Comparison of ENCODE assay signal across 34 cellular contexts in the genomic region with DNA sequence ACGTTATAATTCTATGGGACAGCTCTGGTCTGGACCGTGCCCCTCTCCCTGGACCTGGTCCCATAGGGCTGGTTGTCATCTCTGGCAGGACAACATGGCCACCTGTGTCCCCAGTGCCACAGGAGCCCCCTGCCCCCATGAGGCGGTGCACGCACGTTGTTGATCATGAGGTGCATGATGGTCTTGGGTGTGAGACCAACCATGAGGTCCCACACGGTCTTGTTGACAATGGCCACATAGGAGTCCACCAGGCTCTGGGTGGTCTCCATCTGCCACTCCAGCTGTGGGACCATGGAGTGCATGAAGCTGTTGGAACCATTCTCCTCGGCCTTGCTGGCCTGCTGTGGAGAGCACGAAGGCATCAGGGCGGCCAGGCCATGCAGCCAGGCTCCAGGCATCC. TPM values are rescaled to one million over a fixed set of nuclear protein-coding genes. Genes with fewer than 3 reads are reported as not detected.
"Had no signal": no experiment of that assay in that cellular context is flagged by ENCODE, and none has a peak within 500 bp of the region (broad histone marks: within the 10 kb centered on the region; RNA-seq: fewer than 3 reads in every experiment).

No MANE protein-coding gene starts in this region.

- ATAC-seq: naive thymus-derived CD4-positive, alpha-beta T cell; natural killer cell; psoas muscle; right cardiac atrium; right lobe of liver; stimulated activated effector memory CD8-positive, alpha-beta T cell treated with anti-CD3 and anti-CD28 coated beads, Interleukin-12 subunit alpha, Interleukin-12 subunit beta, amount 100 ng/mL, for 72 hours; stimulated activated naive B cell treated with anti-CD40 and anti-IgM and Interleukin-4, amounts not matched to agents 10 μg/mL and 1 μg/mL and 100 μg/mL, for 72 hours; upper lobe of right lung had no signal

- H3K9me3 ChIP-seq: neutrophil, ovary, psoas muscle, right lobe of liver, spleen, stomach, thoracic aorta, thyroid gland, tibial nerve, upper lobe of right lung, uterus had no signal

- H3K4me1 ChIP-seq: neural progenitor cell, psoas muscle, right lobe of liver, spleen, stomach, thyroid gland, tibial nerve, upper lobe of right lung, uterus had no signal

- DNase-seq: naive thymus-derived CD4-positive, alpha-beta T cell; natural killer cell; nucleus accumbens; ovary; psoas muscle; right cardiac atrium; right lobe of liver; spleen; stimulated activated CD4-positive, alpha-beta T cell treated with anti-CD3 and anti-CD28 coated beads, Interleukin-12 subunit alpha, Interleukin-12 subunit beta, amount 100 ng/mL, for 4 hours; stimulated activated CD4-positive, alpha-beta T cell treated with anti-CD3 and anti-CD28 coated beads, Interleukin-1b, Interleukin-23, amount 100 ng/mL, for 48 hours; stimulated activated CD4-positive, alpha-beta T cell treated with anti-CD3 and anti-CD28 coated beads, Interleukin-4, amount 100 ng/mL, for 1 hour; stimulated activated naive B cell treated with anti-CD40 and anti-IgM and Interleukin-4, amounts not matched to agents 10 μg/mL and 1 μg/mL and 100 μg/mL, for 72 hours; stimulated activated naive CD4-positive, alpha-beta T cell treated with Interleukin-2 at 50 U/mL for 16 hours; stomach; thyroid gland; trophoblast cell; upper lobe of right lung; uterus had no signal

- H3K36me3 ChIP-seq: neural progenitor cell, neutrophil, ovary, right lobe of liver, spleen, stomach, thoracic aorta, thyroid gland, tibial nerve, upper lobe of right lung, uterus had no signal

- H3K9ac ChIP-seq: neural progenitor cell, parathyroid adenoma had no signal

- H3K4me3 ChIP-seq: neural progenitor cell, ovary, psoas muscle, right lobe of liver, skin epidermis, smooth muscle cell, spleen, stomach, thoracic aorta, thyroid gland, tibial nerve, upper lobe of right lung, uterus had no signal

- H3K27me3 ChIP-seq: ovary, right lobe of liver, thyroid gland, upper lobe of right lung, uterus had no signal

- H3K27ac ChIP-seq: neural progenitor cell, neutrophil, ovary, parathyroid adenoma, psoas muscle, right lobe of liver, skin epidermis, spleen, stomach, thoracic aorta, thyroid gland, tibial nerve, upper lobe of right lung, uterus had no signal

- H3K9me3 Mint-ChIP-seq: naive thymus-derived CD4-positive, alpha-beta T cell; natural killer cell; nephron; neural progenitor cell; stimulated activated effector memory CD8-positive, alpha-beta T cell treated with anti-CD3 and anti-CD28 coated beads, Interleukin-12 subunit alpha, Interleukin-12 subunit beta, amount 100 ng/mL, for 72 hours; stimulated activated naive B cell treated with anti-CD40 and anti-IgM and Interleukin-4, amounts not matched to agents 10 μg/mL and 1 μg/mL and 100 μg/mL, for 72 hours; stimulated activated naive CD8-positive, alpha-beta T cell treated with anti-CD3 and anti-CD28 coated beads, Interleukin-15, Interleukin-2, amounts not matched to agents 100 ng/mL and 50 ng/mL, for 24 hours had no signal

- H3K36me3 Mint-ChIP-seq: naive thymus-derived CD4-positive, alpha-beta T cell; natural killer cell; neural progenitor cell; stimulated activated effector memory CD8-positive, alpha-beta T cell treated with anti-CD3 and anti-CD28 coated beads, Interleukin-12 subunit alpha, Interleukin-12 subunit beta, amount 100 ng/mL, for 72 hours; stimulated activated naive B cell treated with anti-CD40 and anti-IgM and Interleukin-4, amounts not matched to agents 10 μg/mL and 1 μg/mL and 100 μg/mL, for 72 hours had no signal

- H3K4me3 Mint-ChIP-seq: naive thymus-derived CD4-positive, alpha-beta T cell; natural killer cell; nephron; neural progenitor cell; stimulated activated effector memory CD8-positive, alpha-beta T cell treated with anti-CD3 and anti-CD28 coated beads, Interleukin-12 subunit alpha, Interleukin-12 subunit beta, amount 100 ng/mL, for 72 hours; stimulated activated naive B cell treated with anti-CD40 and anti-IgM and Interleukin-4, amounts not matched to agents 10 μg/mL and 1 μg/mL and 100 μg/mL, for 72 hours; stimulated activated naive CD8-positive, alpha-beta T cell treated with anti-CD3 and anti-CD28 coated beads, Interleukin-15, Interleukin-2, amounts not matched to agents 100 ng/mL and 50 ng/mL, for 24 hours had no signal

- H3K4me1 Mint-ChIP-seq: natural killer cell; nephron; stimulated activated effector memory CD8-positive, alpha-beta T cell treated with anti-CD3 and anti-CD28 coated beads, Interleukin-12 subunit alpha, Interleukin-12 subunit beta, amount 100 ng/mL, for 72 hours; stimulated activated naive B cell treated with anti-CD40 and anti-IgM and Interleukin-4, amounts not matched to agents 10 μg/mL and 1 μg/mL and 100 μg/mL, for 72 hours had no signal

- H3K27ac Mint-ChIP-seq: naive thymus-derived CD4-positive, alpha-beta T cell; natural killer cell; nephron; neural progenitor cell; progenitor cell of endocrine pancreas; stimulated activated effector memory CD8-positive, alpha-beta T cell treated with anti-CD3 and anti-CD28 coated beads, Interleukin-12 subunit alpha, Interleukin-12 subunit beta, amount 100 ng/mL, for 72 hours; stimulated activated naive B cell treated with anti-CD40 and anti-IgM and Interleukin-4, amounts not matched to agents 10 μg/mL and 1 μg/mL and 100 μg/mL, for 72 hours; stimulated activated naive CD8-positive, alpha-beta T cell treated with anti-CD3 and anti-CD28 coated beads, Interleukin-15, Interleukin-2, amounts not matched to agents 100 ng/mL and 50 ng/mL, for 24 hours had no signal

RNA-seq across cellular contexts. Expression of a gene that starts 19.7 kb away (rescaled TPM):
- total RNA-seq: natural killer cell, progenitor cell of endocrine pancreas, psoas muscle, renal cortical epithelial cell, right cardiac atrium, spleen, thoracic aorta, thyroid gland, tibial nerve, upper lobe of right lung, urinary bladder, uterus had no signal
- polyA plus RNA-seq: naive thymus-derived CD4-positive, alpha-beta T cell; neural cell; right cardiac atrium; smooth muscle cell; spleen; urinary bladder had no signal

RNA-seq across cellular contexts. Expression of a gene that starts 44.2 kb away (rescaled TPM):
- total RNA-seq: naive thymus-derived CD4-positive, alpha-beta T cell; natural killer cell; omental fat pad; ovary; progenitor cell of endocrine pancreas; psoas muscle; renal cortical epithelial cell; right cardiac atrium; smooth muscle cell; spleen; stomach; temporal lobe; thyroid gland; upper lobe of right lung; urinary bladder; uterus had no signal
- polyA plus RNA-seq: naive thymus-derived CD4-positive, alpha-beta T cell; neural cell; ovary; right cardiac atrium; smooth muscle cell; spleen; stomach; urinary bladder had no signal
